ENCODE assay signal across 9 cellular contexts in genomic region chr5:73654171-73654811, GRCh38. TPM values are rescaled to one million over a fixed set of nuclear protein-coding genes. Genes with fewer than 3 reads are reported as not detected.
DNase-seq lines count a peak whose midpoint lies in the region; ATAC-seq and TF ChIP-seq lines count a peak whose summit lies in the region.
"Had no signal": no experiment of that assay in that cellular context is flagged by ENCODE, and none has a peak within 500 bp of the region (broad histone marks: within the 10 kb centered on the region; RNA-seq: fewer than 3 reads in every experiment).

No MANE protein-coding gene starts in this region.

- WGBS in smooth muscle cell (ENCODE audit: low lambda C conversion rate), result 75% methylated on average over 3 of the region's 3 CpGs

- no peak for DNase-seq in smooth muscle cell (lab: John Stamatoyannopoulos, UW; ENCODE audit: unreplicated experiment)
- DNase-seq in Karpas-422, result no peak
- DNase-seq in HuH-7.5 (ENCODE audit: low spot score), result no peak
- DNase-seq in OCI-M2 (lab: John Stamatoyannopoulos, UW; ENCODE audit: unreplicated experiment), result no peak
- DNase-seq: NCI-H187 treated with DMSO at 0.1 percent for 48 hours had no signal

- no peak overlapping the region for H3K9ac ChIP-seq in smooth muscle cell (ENCODE audit: low read depth)
- H3K9ac ChIP-seq in Karpas-422 (ENCODE audit: low read length), result no peak overlapping the region

- H3K36me3 ChIP-seq in smooth muscle cell (ENCODE audit: low read depth), result no peaks in the 10 kb centered on the region
- no peaks in the 10 kb centered on the region for H3K36me3 ChIP-seq in Karpas-422 (ENCODE audit: insufficient read depth, low read length)

- H4K20me1 ChIP-seq in smooth muscle cell (ENCODE audit: low read depth) (no peaks in the 10 kb centered on the region), Karpas-422 (ENCODE audit: insufficient read depth, low read depth, low read length) (no peaks in the 10 kb centered on the region)

- H3K27me3 ChIP-seq in smooth muscle cell (ENCODE audit: low read depth), result peaks cover 33% of the 10 kb centered on the region
- no peaks in the 10 kb centered on the region for H3K27me3 ChIP-seq in Karpas-422 (ENCODE audit: low read length)

- H3K9me2 ChIP-seq in Karpas-422 (replicated peaks; ENCODE audit: insufficient read depth, low read length), result no peaks in the 10 kb centered on the region

- no peaks in the 10 kb centered on the region for H3F3A ChIP-seq in smooth muscle cell (ENCODE audit: low read depth)

- H2AFZ ChIP-seq in smooth muscle cell (ENCODE audit: low read depth), result no peak overlapping the region
- H2AFZ ChIP-seq in Karpas-422 (ENCODE audit: low read length), result no peak overlapping the region

- TF ChIP-seq CTCF in smooth muscle cell (IDR thresholded peaks at IDR 0.05; ENCODE audit: borderline replicate concordance, insufficient read depth, poor library complexity, severe bottlenecking), result no peak

- H3K4me2 ChIP-seq in smooth muscle cell (no peak overlapping the region), Karpas-422 (ENCODE audit: low read depth, low read length, poor library complexity, severe bottlenecking) (no peak overlapping the region)

- H3K9me3 ChIP-seq in smooth muscle cell (replicated peaks; ENCODE audit: low read depth) (no peaks in the 10 kb centered on the region), Karpas-422 (ENCODE audit: low read length) (no peaks in the 10 kb centered on the region)

- H3K79me2 ChIP-seq in smooth muscle cell (ENCODE audit: low read depth) (no peaks in the 10 kb centered on the region), Karpas-422 (ENCODE audit: low read length) (no peaks in the 10 kb centered on the region)

- H3K4me1 ChIP-seq in smooth muscle cell (ENCODE audit: low read depth), result no peaks in the 10 kb centered on the region
- no peaks in the 10 kb centered on the region for H3K4me1 ChIP-seq in Karpas-422 (ENCODE audit: low read length)

- ATAC-seq in GM19463 (IDR thresholded peaks at IDR 0.05; ENCODE audit: unreplicated experiment) (peak; percentile 74), HG03439 (IDR thresholded peaks at IDR 0.05; ENCODE audit: unreplicated experiment) (peak; percentile 54), GM21381 (IDR thresholded peaks at IDR 0.05; ENCODE audit: unreplicated experiment) (no peak)

- H3K27ac ChIP-seq in cingulate gyrus (ENCODE audit: low read depth, low read length), result peak overlapping the region; percentile 76
- H3K27ac ChIP-seq in smooth muscle cell (ENCODE audit: low read depth), result peak overlapping the region; percentile 16
- H3K27ac ChIP-seq in Karpas-422 (ENCODE audit: low read length), result no peak overlapping the region

- H3K4me3 ChIP-seq in smooth muscle cell, result no peak overlapping the region
- no peak overlapping the region for H3K4me3 ChIP-seq in Karpas-422 (ENCODE audit: low read length)

RNA-seq across cellular contexts. Expression of gene ARHGEF28, which starts 28.3 kb away (rescaled TPM):
- total RNA-seq in smooth muscle cell, result 0.63 and 0.90 TPM in 2 replicates
- 0.19 and 0.24 TPM in 2 replicates for polyA plus RNA-seq in smooth muscle cell
- not detected in 2 replicates for total RNA-seq in Karpas-422 (2014; rRNA removed; shearing (Covaris generic); ENCODE audit: low replicate concordance)
